ENCODE assay signal across 20 cellular contexts in the genomic region with DNA sequence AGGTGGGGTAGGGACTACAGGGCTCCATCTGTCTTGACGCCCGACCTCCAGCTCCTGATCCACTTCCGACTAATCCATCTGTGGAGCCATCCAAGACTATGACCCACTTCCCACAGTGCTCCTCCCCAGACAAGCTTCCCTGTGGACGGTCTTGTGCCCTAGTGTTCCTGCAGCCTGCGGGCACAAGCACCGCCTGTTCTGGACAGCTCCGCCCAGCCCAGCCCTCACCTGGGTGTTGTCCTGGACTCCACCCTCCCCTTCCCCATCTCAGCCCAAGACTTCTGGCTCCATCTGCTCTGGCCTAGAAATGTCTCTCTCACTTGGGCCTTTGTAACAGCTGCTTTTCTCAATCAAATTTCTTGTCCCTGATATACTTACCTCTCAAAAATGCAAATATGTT.
DNase-seq lines count a peak whose midpoint lies in the region; FAIRE-seq and TF ChIP-seq lines count a peak whose summit lies in the region.
"Had no signal": no experiment of that assay in that cellular context is flagged by ENCODE, and none has a peak within 500 bp of the region (broad histone marks: within the 10 kb centered on the region; RNA-seq: fewer than 3 reads in every experiment).

No MANE protein-coding gene starts in this region.

- no peaks in the 10 kb centered on the region for H3K9me3 Mint-ChIP-seq in MCF 10A (ENCODE audit: unreplicated experiment)
- H3K9me3 Mint-ChIP-seq in Caco-2 (ENCODE audit: unreplicated experiment) = no peaks in the 10 kb centered on the region
- H3K9me3 Mint-ChIP-seq: CD8-positive, alpha-beta T cell had no signal

- H3K4me1 Mint-ChIP-seq in MCF 10A (ENCODE audit: insufficient read depth, unreplicated experiment) = peaks cover 30% of the 10 kb centered on the region
- H3K4me1 Mint-ChIP-seq in Caco-2 (ENCODE audit: low read depth, unreplicated experiment) = peaks cover 10% of the 10 kb centered on the region
- H3K4me1 Mint-ChIP-seq: B cell had no signal

- CTCF ChIA-PET in MCF 10A (lab: Yijun Ruan, JAX) (interaction anchor here (0.7 to 2.6 kb wide), 8 partner anchors 10 to 700 kb away, joined by 3 to 9 read pairs (median 3); partner anchors contain the start of gene MAFB), Caco-2 (lab: Charles Lee) (no interaction called here)

- peak; percentile 16 for DNase-seq in MCF 10A (ENCODE audit: unreplicated experiment)
- no peak for DNase-seq in breast epithelium (ENCODE audit: low spot score in 2 of 2)
- DNase-seq in colonic mucosa = peak; percentile 38
- peak; percentile 64 for DNase-seq in small intestine
- DNase-seq in ACHN = no peak
- no peak for DNase-seq in MM.1S
- no peak for DNase-seq in Caco-2
- DNase-seq: CD8-positive, alpha-beta T cell; DMS 273 treated with DMSO at 0.1 percent for 48 hours; DMS53; DND-41; EL; GM23248; HCEC 1CT had no signal

- H3F3A ChIP-seq in MM.1S (ENCODE audit: insufficient read depth, low read length) = no peaks in the 10 kb centered on the region

- H3K4me1 ChIP-seq in breast epithelium (no peaks in the 10 kb centered on the region), colonic mucosa (no peaks in the 10 kb centered on the region), small intestine (ENCODE audit: control insufficient read depth in 2 of 2, insufficient read depth in 1 of 2, low read depth in 1 of 2, low read length in 1 of 2) (peaks cover under 1 to 5% of the 10 kb centered on the region in 2 donors), MM.1S (ENCODE audit: low read length) (no peaks in the 10 kb centered on the region), Caco-2 (peaks cover 8% of the 10 kb centered on the region)

- H3K9ac ChIP-seq in colonic mucosa (ENCODE audit: low read depth in 2 of 2, low read length in 2 of 2) (no peak overlapping the region), MM.1S (ENCODE audit: low read length) (no peak overlapping the region)
- H3K9ac ChIP-seq: BLaER1 treated with 17β-estradiol and CSF1 and Interleukin-3, amounts not matched to agents 10 nM and 100 nM; GM23248; KMS-11 had no signal

- H3K27ac Mint-ChIP-seq in MCF 10A (ENCODE audit: low read depth, unreplicated experiment) (peak overlapping the region; percentile 10), Caco-2 (ENCODE audit: unreplicated experiment) (no peak overlapping the region)
- H3K27ac Mint-ChIP-seq: B cell; CD8-positive, alpha-beta T cell had no signal

- TF ChIP-seq POLR2A in breast epithelium (IDR thresholded peaks at IDR 0.05) = no peak

- TF ChIP-seq CTCF in MCF 10A (IDR thresholded peaks at IDR 0.05; ENCODE audit: unreplicated experiment) (no peak), breast epithelium (IDR thresholded peaks at IDR 0.05) (no peak), colonic mucosa (IDR thresholded peaks at IDR 0.05) (no peak), MM.1S (IDR thresholded peaks at IDR 0.05; ENCODE audit: low read length) (no peak), Caco-2 (IDR thresholded peaks at IDR 0.05; ENCODE audit: insufficient read depth in 1 of 2, low read depth in 1 of 2, low read length in 1 of 2, severe bottlenecking in 1 of 2, unreplicated experiment in 1 of 2) (no peak)

- no peaks in the 10 kb centered on the region for H3K27me3 ChIP-seq in breast epithelium
- H3K27me3 ChIP-seq in colonic mucosa = no peaks in the 10 kb centered on the region
- no peaks in the 10 kb centered on the region for H3K27me3 ChIP-seq in small intestine (ENCODE audit: control insufficient read depth in 2 of 2, insufficient read depth in 2 of 2, low read length in 2 of 2)
- no peaks in the 10 kb centered on the region for H3K27me3 ChIP-seq in MM.1S (replicated peaks; ENCODE audit: insufficient read depth, low read length)
- no peaks in the 10 kb centered on the region; the same call in 1 of the 2 replicates for H3K27me3 ChIP-seq in Caco-2 (replicated peaks; ENCODE audit: control insufficient read depth, insufficient read depth, low read length)
- H3K27me3 ChIP-seq: BLaER1 treated with 17β-estradiol and CSF1 and Interleukin-3, amounts not matched to agents 10 nM and 100 nM had no signal

- FAIRE-seq in small intestine (lab: Jason Lieb, UNC) = no peak
- FAIRE-seq: GM12878, H54 had no signal

- no peak overlapping the region for H2AFZ ChIP-seq in MM.1S (ENCODE audit: low read length)
- H2AFZ ChIP-seq: GM23248 had no signal

- H3K27ac ChIP-seq in breast epithelium (no peak overlapping the region), colonic mucosa (no peak overlapping the region), small intestine (ENCODE audit: low read depth in 1 of 2, low read length in 1 of 2) (no peak overlapping the region), MM.1S (ENCODE audit: low read length) (no peak overlapping the region)
- H3K27ac ChIP-seq: 22Rv1; BLaER1 treated with 17β-estradiol and CSF1 and Interleukin-3, amounts not matched to agents 10 nM and 100 nM; GM23248; KMS-11 had no signal

- no peaks in the 10 kb centered on the region for H3K27me3 Mint-ChIP-seq in MCF 10A (ENCODE audit: insufficient read depth, unreplicated experiment)
- H3K27me3 Mint-ChIP-seq in Caco-2 (ENCODE audit: insufficient read depth, unreplicated experiment) = peaks cover 14% of the 10 kb centered on the region

- intact Hi-C loops in MCF 10A (cut with micrococcal nuclease) = no loop called here
- intact Hi-C loops in breast epithelium (cut with DNase I; ENCODE audit: low total_unique reads) = no loop called here
- intact Hi-C loops in colonic mucosa (cut with DNase I) = no loop called here
- intact Hi-C loops in Caco-2 (cut with micrococcal nuclease; ENCODE audit: unreplicated experiment) = no loop called here

- H3K9me3 ChIP-seq in breast epithelium (no peaks in the 10 kb centered on the region), colonic mucosa (no peaks in the 10 kb centered on the region), small intestine (ENCODE audit: control insufficient read depth, low read depth) (no peaks in the 10 kb centered on the region), MM.1S (replicated peaks; ENCODE audit: insufficient read depth, low read length) (no peaks in the 10 kb centered on the region), Caco-2 (no peaks in the 10 kb centered on the region)
- H3K9me3 ChIP-seq: BLaER1 treated with 17β-estradiol and CSF1 and Interleukin-3, amounts not matched to agents 10 nM and 100 nM had no signal

- H3K36me3 ChIP-seq in breast epithelium (no peaks in the 10 kb centered on the region), colonic mucosa (no peaks in the 10 kb centered on the region), small intestine (ENCODE audit: control insufficient read depth in 2 of 2, insufficient read depth in 2 of 2, low read length in 2 of 2) (no peaks in the 10 kb centered on the region), MM.1S (replicated peaks; ENCODE audit: insufficient read depth, low read length) (no peaks in the 10 kb centered on the region), Caco-2 (ENCODE audit: control insufficient read depth, insufficient read depth, low read length) (no peaks in the 10 kb centered on the region)
- H3K36me3 ChIP-seq: BLaER1 treated with 17β-estradiol and CSF1 and Interleukin-3, amounts not matched to agents 10 nM and 100 nM had no signal

- H3K4me3 ChIP-seq in breast epithelium = no peak overlapping the region
- no peak overlapping the region for H3K4me3 ChIP-seq in colonic mucosa
- no peak overlapping the region for H3K4me3 ChIP-seq in small intestine (ENCODE audit: low read depth in 1 of 2, low read length in 2 of 2)
- H3K4me3 ChIP-seq in MM.1S (ENCODE audit: low read length) = no peak overlapping the region
- H3K4me3 ChIP-seq in Caco-2 (ENCODE audit: low read depth, low read length) = no peak overlapping the region
- H3K4me3 ChIP-seq: BLaER1 treated with 17β-estradiol and CSF1 and Interleukin-3, amounts not matched to agents 10 nM and 100 nM; GM12878; GM23248 had no signal

- H3K4me2 ChIP-seq in MM.1S (ENCODE audit: low read depth, low read length) = no peak overlapping the region
- H3K4me2 ChIP-seq: BLaER1 treated with 17β-estradiol and CSF1 and Interleukin-3, amounts not matched to agents 10 nM and 100 nM; KMS-11 had no signal

- no peaks in the 10 kb centered on the region for H3K79me2 ChIP-seq in MM.1S (ENCODE audit: low read length)

- POLR2A ChIA-PET in MCF 10A (lab: Yijun Ruan, JAX) = interaction anchor here (0.9 to 4.8 kb wide), 3 partner anchors 23 to 102 kb away, joined by 3 to 25 read pairs (median 4); partner anchors contain the start of gene MAFB
- POLR2A ChIA-PET in Caco-2 (lab: Charles Lee) = no interaction called here

- no peaks in the 10 kb centered on the region for H3K9me2 ChIP-seq in MM.1S (replicated peaks; ENCODE audit: insufficient read depth, low read length)

- in situ Hi-C loops in ACHN (cut with HindIII; ENCODE audit: low pct_ligation_motif_present, low pct_unique_long_range_greater_than_20kb, low sequenced_read_pairs) = no loop called here

- H3K36me3 Mint-ChIP-seq in MCF 10A (ENCODE audit: insufficient read depth, unreplicated experiment) (no peaks in the 10 kb centered on the region), Caco-2 (ENCODE audit: insufficient read depth, unreplicated experiment) (no peaks in the 10 kb centered on the region)
- H3K36me3 Mint-ChIP-seq: CD8-positive, alpha-beta T cell had no signal

- no TSS peak for BruUV-seq in MCF 10A (replicated peaks; lab: Mats Ljungman, UMichigan)
- no TSS peak for BruUV-seq in Caco-2 (replicated peaks; lab: Mats Ljungman, UMichigan)

- 37 to 76% (median 58%) methylated on average over 7 of the region's 7 CpGs for WGBS in small intestine, 3 donors

- H3K4me3 Mint-ChIP-seq in MCF 10A (ENCODE audit: unreplicated experiment) = no peak overlapping the region
- no peak overlapping the region for H3K4me3 Mint-ChIP-seq in Caco-2 (ENCODE audit: unreplicated experiment)
- H3K4me3 Mint-ChIP-seq: B cell; CD8-positive, alpha-beta T cell had no signal

- H4K20me1 ChIP-seq in MM.1S (ENCODE audit: insufficient read depth, low read length) = no peaks in the 10 kb centered on the region
- H4K20me1 ChIP-seq: BLaER1 treated with 17β-estradiol and CSF1 and Interleukin-3, amounts not matched to agents 10 nM and 100 nM had no signal

Comparison
In these comparisons a context has a peak if more than half of its experiments do, and no peak if none do; other contexts are left out.
1. DNase-seq: peak in MCF 10A (single experiment), colonic mucosa (single experiment) and small intestine (single experiment); none in breast epithelium (0 of 2), ACHN (single experiment), MM.1S (single experiment) and Caco-2 (0 of 2).